In genomic region chr3:144564011-144564410, GRCh38 we compare ENCODE assay signal across 19 cellular contexts.
"Had no signal": no experiment of that assay in that cellular context is flagged by ENCODE, and none has a peak within 500 bp of the region (broad histone marks: within the 10 kb centered on the region; RNA-seq: fewer than 3 reads in every experiment).

No MANE protein-coding gene starts in this region.

- H2AFZ ChIP-seq: parathyroid adenoma had no signal

- H3K4me1 ChIP-seq: colonic mucosa, left ventricle myocardium inferior, parathyroid adenoma, prostate gland, suprapubic skin, thyroid gland had no signal

- H3K27me3 ChIP-seq: colonic mucosa, suprapubic skin, thyroid gland had no signal

- ATAC-seq: sciatic nerve had no signal

- H3K9me3 ChIP-seq: colonic mucosa, left ventricle myocardium inferior, prostate gland, suprapubic skin, thyroid gland had no signal

- H3K4me2 ChIP-seq: smooth muscle cell had no signal

- H3K9ac ChIP-seq: parathyroid adenoma had no signal

- H3K4me3 ChIP-seq: colonic mucosa, left ventricle myocardium inferior, lung, prostate gland, smooth muscle cell, suprapubic skin, thyroid gland had no signal

- H3K36me3 ChIP-seq: colonic mucosa, left ventricle myocardium inferior, prostate gland, suprapubic skin, thyroid gland had no signal

- DNase-seq: colonic mucosa; effector CD4-positive, alpha-beta T cell; endodermal cell; glutamatergic neuron; immature natural killer cell; left ventricle myocardium inferior; mesenchymal stem cell; midbrain; naive B cell; occipital lobe; stimulated activated CD4-positive, alpha-beta T cell treated with anti-CD3 and anti-CD28 coated beads, Interleukin-2, amount 100 ng/mL, for 48 hours; stimulated activated naive CD4-positive, alpha-beta T cell treated with Interleukin-2 at 50 U/mL for 16 hours; thyroid gland had no signal

- H3K27ac ChIP-seq: colonic mucosa, left ventricle myocardium inferior, parathyroid adenoma, prostate gland, suprapubic skin, thyroid gland had no signal

- H3K79me2 ChIP-seq: parathyroid adenoma had no signal
